21 cellular contexts compared by ENCODE assay signal in genomic region chr6:14120556-14120955, GRCh38. TPM values are rescaled to one million over a fixed set of nuclear protein-coding genes. Genes with fewer than 3 reads are reported as not detected.
DNase-seq lines count a peak whose midpoint lies in the region; ATAC-seq, FAIRE-seq and TF ChIP-seq lines count a peak whose summit lies in the region.
"Had no signal": no experiment of that assay in that cellular context is flagged by ENCODE, and none has a peak within 500 bp of the region (broad histone marks: within the 10 kb centered on the region; RNA-seq: fewer than 3 reads in every experiment).

No MANE protein-coding gene starts in this region.

- no peaks in the 10 kb centered on the region for H3K27me3 Mint-ChIP-seq in activated CD4-positive, alpha-beta memory T cell treated with anti-CD3 and anti-CD28 coated beads for 36 hours
- peaks cover 10% of the 10 kb centered on the region for H3K27me3 Mint-ChIP-seq in activated CD4-positive, alpha-beta memory T cell treated with anti-CD3 and anti-CD28 coated beads, Interleukin-2, amount 10 ng/mL, durations not matched to agents 7 days and 5 days
- no peaks in the 10 kb centered on the region for H3K27me3 Mint-ChIP-seq in activated naive CD8-positive, alpha-beta T cell treated with anti-CD3 and anti-CD28 coated beads, Interleukin-2, amount 50 U/mL, for 24 hours
- no peaks in the 10 kb centered on the region for H3K27me3 Mint-ChIP-seq in stimulated activated memory B cell treated with anti-CD40 and anti-IgM and Interleukin-4, amounts not matched to agents 10 μg/mL and 1 μg/mL and 100 μg/mL, for 72 hours
- H3K27me3 Mint-ChIP-seq: naive thymus-derived CD8-positive, alpha-beta T cell had no signal

- no peak overlapping the region for H2AFZ ChIP-seq in MM.1S (ENCODE audit: low read length)

- H3K27ac ChIP-seq in foreskin keratinocyte (no peak overlapping the region), MM.1S (ENCODE audit: low read length) (no peak overlapping the region)
- H3K27ac ChIP-seq: thyroid gland had no signal

- peaks cover 3% of the 10 kb centered on the region; the same call in 1 of the 2 replicates for H4K20me1 ChIP-seq in MM.1S (ENCODE audit: insufficient read depth, low read length)

- H3K79me2 ChIP-seq in MM.1S (ENCODE audit: low read length) = no peaks in the 10 kb centered on the region

- DNase-seq in activated CD4-positive, alpha-beta memory T cell treated with anti-CD3 and anti-CD28 coated beads for 36 hours = no peak
- no peak for DNase-seq in activated CD4-positive, alpha-beta memory T cell treated with anti-CD3 and anti-CD28 coated beads, Interleukin-2, amount 10 ng/mL, durations not matched to agents 7 days and 5 days
- DNase-seq in GM12891 (ENCODE audit: insufficient read length, low spot score) (no peak), OCI-M2 (lab: John Stamatoyannopoulos, UW; ENCODE audit: unreplicated experiment) (no peak), foreskin keratinocyte (no peak), MM.1S (no peak)
- DNase-seq in activated naive CD8-positive, alpha-beta T cell treated with anti-CD3 and anti-CD28 coated beads, Interleukin-2, amount 50 U/mL, for 24 hours = no peak
- DNase-seq: activated CD8-positive, alpha-beta memory T cell treated with anti-CD3 and anti-CD28 coated beads for 24 hours; activated naive CD4-positive, alpha-beta T cell treated with Interleukin-2 at 50 U/mL for 16 hours; DMS79 treated with DMSO at 0.1 percent for 48 hours; H7; kidney glomerular epithelial cell; naive thymus-derived CD8-positive, alpha-beta T cell; NCI-H187; NCI-H446; stimulated activated CD4-positive, alpha-beta T cell treated with anti-CD3 and anti-CD28 coated beads, Interleukin-4, amount 100 ng/mL, for 24 hours; thyroid gland had no signal

- POLR2A ChIA-PET in activated CD4-positive, alpha-beta memory T cell treated with anti-CD3 and anti-CD28 coated beads for 36 hours (lab: Charles Lee) = interaction anchor here (4.3 kb wide), 1 partner anchor 11 kb away, joined by 23 read pairs; no protein-coding TSS in a partner anchor
- POLR2A ChIA-PET in activated CD4-positive, alpha-beta memory T cell treated with anti-CD3 and anti-CD28 coated beads, Interleukin-2, amount 10 ng/mL, durations not matched to agents 7 days and 5 days (lab: Charles Lee) = no interaction called here

- H3K27ac Mint-ChIP-seq in activated CD4-positive, alpha-beta memory T cell treated with anti-CD3 and anti-CD28 coated beads for 36 hours = no peak overlapping the region
- no peak overlapping the region for H3K27ac Mint-ChIP-seq in activated CD4-positive, alpha-beta memory T cell treated with anti-CD3 and anti-CD28 coated beads, Interleukin-2, amount 10 ng/mL, durations not matched to agents 7 days and 5 days
- H3K27ac Mint-ChIP-seq in activated naive CD8-positive, alpha-beta T cell treated with anti-CD3 and anti-CD28 coated beads, Interleukin-2, amount 50 U/mL, for 24 hours = peak overlapping the region; percentile 39
- H3K27ac Mint-ChIP-seq in stimulated activated memory B cell treated with anti-CD40 and anti-IgM and Interleukin-4, amounts not matched to agents 10 μg/mL and 1 μg/mL and 100 μg/mL, for 72 hours = peak overlapping the region; percentile 99
- H3K27ac Mint-ChIP-seq: progenitor cell of endocrine pancreas had no signal

- no peaks in the 10 kb centered on the region for H3K4me1 ChIP-seq in foreskin keratinocyte
- H3K4me1 ChIP-seq in MM.1S (ENCODE audit: low read length) = no peaks in the 10 kb centered on the region

- no peak overlapping the region for H3K4me2 ChIP-seq in MM.1S (ENCODE audit: low read depth, low read length)

- H3K9me2 ChIP-seq in MM.1S (replicated peaks; ENCODE audit: insufficient read depth, low read length) = no peaks in the 10 kb centered on the region

- CTCF ChIA-PET in activated CD4-positive, alpha-beta memory T cell treated with anti-CD3 and anti-CD28 coated beads for 36 hours (lab: Charles Lee) = interaction anchor here (0.7 to 1.7 kb wide), 3 partner anchors 10 to 74 kb away, joined by 3 to 5 read pairs (median 3); no protein-coding TSS in a partner anchor
- CTCF ChIA-PET in activated CD4-positive, alpha-beta memory T cell treated with anti-CD3 and anti-CD28 coated beads, Interleukin-2, amount 10 ng/mL, durations not matched to agents 7 days and 5 days (lab: Charles Lee) = interaction anchor here (0.6 kb wide), 1 partner anchor 685 kb away, joined by 5 read pairs; no protein-coding TSS in a partner anchor

- TF ChIP-seq CTCF in foreskin keratinocyte (conservative IDR thresholded peaks at IDR 0.05) (no peak), MM.1S (IDR thresholded peaks at IDR 0.05; ENCODE audit: low read length) (no peak)

- H3K9me3 Mint-ChIP-seq in activated CD4-positive, alpha-beta memory T cell treated with anti-CD3 and anti-CD28 coated beads for 36 hours = no peaks in the 10 kb centered on the region
- H3K9me3 Mint-ChIP-seq in activated CD4-positive, alpha-beta memory T cell treated with anti-CD3 and anti-CD28 coated beads, Interleukin-2, amount 10 ng/mL, durations not matched to agents 7 days and 5 days = no peaks in the 10 kb centered on the region
- no peaks in the 10 kb centered on the region for H3K9me3 Mint-ChIP-seq in activated naive CD8-positive, alpha-beta T cell treated with anti-CD3 and anti-CD28 coated beads, Interleukin-2, amount 50 U/mL, for 24 hours
- H3K9me3 Mint-ChIP-seq in stimulated activated memory B cell treated with anti-CD40 and anti-IgM and Interleukin-4, amounts not matched to agents 10 μg/mL and 1 μg/mL and 100 μg/mL, for 72 hours = no peaks in the 10 kb centered on the region
- H3K9me3 Mint-ChIP-seq: naive thymus-derived CD8-positive, alpha-beta T cell had no signal

- peak; percentile 52 for FAIRE-seq in GM12891 (lab: Jason Lieb, UNC)
- FAIRE-seq: colon, frontal cortex had no signal

- 0 out of 2 replicates have a peak, but pooled peaks cover 6% of the 10 kb centered on the region for H3F3A ChIP-seq in MM.1S (ENCODE audit: insufficient read depth, low read length)

- H3K9me3 ChIP-seq in MM.1S (replicated peaks; ENCODE audit: insufficient read depth, low read length) = no peaks in the 10 kb centered on the region
- H3K9me3 ChIP-seq: thyroid gland had no signal

- no peak overlapping the region for H3K9ac ChIP-seq in MM.1S (ENCODE audit: low read length)

- peaks cover 57% of the 10 kb centered on the region for H3K4me1 Mint-ChIP-seq in activated CD4-positive, alpha-beta memory T cell treated with anti-CD3 and anti-CD28 coated beads for 36 hours (ENCODE audit: low read depth)
- peaks cover 41% of the 10 kb centered on the region for H3K4me1 Mint-ChIP-seq in activated CD4-positive, alpha-beta memory T cell treated with anti-CD3 and anti-CD28 coated beads, Interleukin-2, amount 10 ng/mL, durations not matched to agents 7 days and 5 days
- peaks cover 66% of the 10 kb centered on the region for H3K4me1 Mint-ChIP-seq in activated naive CD8-positive, alpha-beta T cell treated with anti-CD3 and anti-CD28 coated beads, Interleukin-2, amount 50 U/mL, for 24 hours
- peaks cover 63% of the 10 kb centered on the region for H3K4me1 Mint-ChIP-seq in stimulated activated memory B cell treated with anti-CD40 and anti-IgM and Interleukin-4, amounts not matched to agents 10 μg/mL and 1 μg/mL and 100 μg/mL, for 72 hours

- peaks cover 48% of the 10 kb centered on the region for H3K36me3 Mint-ChIP-seq in activated CD4-positive, alpha-beta memory T cell treated with anti-CD3 and anti-CD28 coated beads for 36 hours
- peaks cover 30% of the 10 kb centered on the region for H3K36me3 Mint-ChIP-seq in activated CD4-positive, alpha-beta memory T cell treated with anti-CD3 and anti-CD28 coated beads, Interleukin-2, amount 10 ng/mL, durations not matched to agents 7 days and 5 days (ENCODE audit: low read depth)
- H3K36me3 Mint-ChIP-seq in activated naive CD8-positive, alpha-beta T cell treated with anti-CD3 and anti-CD28 coated beads, Interleukin-2, amount 50 U/mL, for 24 hours (ENCODE audit: low read depth) = peaks cover 66% of the 10 kb centered on the region
- H3K36me3 Mint-ChIP-seq in stimulated activated memory B cell treated with anti-CD40 and anti-IgM and Interleukin-4, amounts not matched to agents 10 μg/mL and 1 μg/mL and 100 μg/mL, for 72 hours = peaks cover 80% of the 10 kb centered on the region

- TF ChIP-seq POLR2A in GM12891 (IDR thresholded peaks at IDR 0.05; ENCODE audit: low read depth, low read length) = 0 out of 2 replicates have a peak, but pooled peaks have one; percentile 20

- H3K4me3 Mint-ChIP-seq in activated CD4-positive, alpha-beta memory T cell treated with anti-CD3 and anti-CD28 coated beads for 36 hours = peak overlapping the region; percentile 36
- H3K4me3 Mint-ChIP-seq in activated CD4-positive, alpha-beta memory T cell treated with anti-CD3 and anti-CD28 coated beads, Interleukin-2, amount 10 ng/mL, durations not matched to agents 7 days and 5 days = no peak overlapping the region
- H3K4me3 Mint-ChIP-seq in activated naive CD8-positive, alpha-beta T cell treated with anti-CD3 and anti-CD28 coated beads, Interleukin-2, amount 50 U/mL, for 24 hours = peak overlapping the region; percentile 97
- H3K4me3 Mint-ChIP-seq in stimulated activated memory B cell treated with anti-CD40 and anti-IgM and Interleukin-4, amounts not matched to agents 10 μg/mL and 1 μg/mL and 100 μg/mL, for 72 hours = peak overlapping the region; percentile 98

- H3K27me3 ChIP-seq in foreskin keratinocyte (no peaks in the 10 kb centered on the region), MM.1S (replicated peaks; ENCODE audit: insufficient read depth, low read length) (peaks cover 54% of the 10 kb centered on the region)
- H3K27me3 ChIP-seq: thyroid gland had no signal

- intact Hi-C loops in activated CD4-positive, alpha-beta memory T cell treated with anti-CD3 and anti-CD28 coated beads for 36 hours (cut with micrococcal nuclease) = loop anchor here (10.0 kb wide), 1 partner anchor 326 kb away; no protein-coding TSS in a partner anchor

- no peaks in the 10 kb centered on the region for H3K36me3 ChIP-seq in MM.1S (replicated peaks; ENCODE audit: insufficient read depth, low read length)
- H3K36me3 ChIP-seq: thyroid gland had no signal

- H3K4me3 ChIP-seq in MM.1S (ENCODE audit: low read length) = no peak overlapping the region
- H3K4me3 ChIP-seq: thyroid gland had no signal

- no peak for ATAC-seq in activated naive CD8-positive, alpha-beta T cell treated with anti-CD3 and anti-CD28 coated beads, Interleukin-2, amount 50 U/mL, for 24 hours
- no peak for ATAC-seq in stimulated activated memory B cell treated with anti-CD40 and anti-IgM and Interleukin-4, amounts not matched to agents 10 μg/mL and 1 μg/mL and 100 μg/mL, for 72 hours
- ATAC-seq in foreskin keratinocyte = no peak
- ATAC-seq: naive thymus-derived CD8-positive, alpha-beta T cell had no signal

TF ChIP-seq in GM12891, 5 proteins besides CTCF, POLR2A, EP300 and RAD21 (continues in another document):
- no peak for TF ChIP-seq PAX5 (IDR thresholded peaks at IDR 0.05; ENCODE audit: insufficient read depth, low read length, severe bottlenecking)
- 0 out of 2 replicates have a peak, but pooled peaks have one; percentile 6 for TF ChIP-seq POLR2AphosphoS5 (IDR thresholded peaks at IDR 0.05; ENCODE audit: low read depth, low read length)

RNA-seq across cellular contexts. Expression of gene CD83, which starts 3.0 kb away (rescaled TPM):
- 10 to 100 TPM; 21.8 to 23.0 TPM for total RNA-seq in activated CD4-positive, alpha-beta memory T cell treated with anti-CD3 and anti-CD28 coated beads for 36 hours
- total RNA-seq in activated CD4-positive, alpha-beta memory T cell treated with anti-CD3 and anti-CD28 coated beads, Interleukin-2, amount 10 ng/mL, durations not matched to agents 7 days and 5 days = 1 to 10 TPM; 5.5 to 6.4 TPM
- 69.9 TPM for polyA plus RNA-seq in GM12891 (2012; ENCODE audit: low read depth, missing spikeins)
- 8.0 and 8.9 TPM in 2 replicates for total RNA-seq in foreskin keratinocyte
- 6.5 and 7.4 TPM in 2 replicates for polyA plus RNA-seq in foreskin keratinocyte

Comparison
In these comparisons a context has a peak if more than half of its experiments do, and no peak if none do; other contexts are left out.
1. H3K27ac Mint-ChIP-seq: peak in activated naive CD8-positive, alpha-beta T cell treated with anti-CD3 and anti-CD28 coated beads, Interleukin-2, amount 50 U/mL, for 24 hours (single experiment) and stimulated activated memory B cell treated with anti-CD40 and anti-IgM and Interleukin-4, amounts not matched to agents 10 μg/mL and 1 μg/mL and 100 μg/mL, for 72 hours (single experiment); none in activated CD4-positive, alpha-beta memory T cell treated with anti-CD3 and anti-CD28 coated beads for 36 hours (single experiment) and activated CD4-positive, alpha-beta memory T cell treated with anti-CD3 and anti-CD28 coated beads, Interleukin-2, amount 10 ng/mL, durations not matched to agents 7 days and 5 days (single experiment).